In genomic region chr7:20172736-20173334, GRCh38 we compare ENCODE assay signal across 8 cellular contexts.
DNase-seq lines count a peak whose midpoint lies in the region; ATAC-seq and TF ChIP-seq lines count a peak whose summit lies in the region.

No MANE protein-coding gene starts in this region.

- peak; percentile 83 for TF ChIP-seq CTCF in VCaP (conservative IDR thresholded peaks at IDR 0.05)

- peak; percentile 60 for ATAC-seq in GM21515 (IDR thresholded peaks at IDR 0.05; ENCODE audit: unreplicated experiment)

- peak; percentile 42 for DNase-seq in DMS153 (lab: John Stamatoyannopoulos, UW)
- DNase-seq in NCI-H1417 (lab: John Stamatoyannopoulos, UW): peak; percentile 14 to 84 (median 71)
- peak; percentile 8 for DNase-seq in hepatic stellate cell (ENCODE audit: low spot score)
- peak; percentile 4 to 8 for DNase-seq in stimulated activated CD8-positive, alpha-beta memory T cell treated with anti-CD3 and anti-CD28 coated beads, Interleukin-2, amount 100 ng/mL, for 48 hours (ENCODE audit: low read depth in 2 of 2)
- DNase-seq in NCI-H524 treated with DMSO at 0.1 percent for 48 hours (lab: John Stamatoyannopoulos, UW): no peak
- DNase-seq in MV-4-11 (lab: John Stamatoyannopoulos, UW): no peak

- no peak overlapping the region for H3K27ac ChIP-seq in VCaP

Comparison
In these comparisons a context has a peak if more than half of its experiments do, and no peak if none do; other contexts are left out.
1. DNase-seq: peak in DMS153 (single experiment), NCI-H1417 (3 of 3), hepatic stellate cell (single experiment) and stimulated activated CD8-positive, alpha-beta memory T cell treated with anti-CD3 and anti-CD28 coated beads, Interleukin-2, amount 100 ng/mL, for 48 hours (2 of 2); none in NCI-H524 treated with DMSO at 0.1 percent for 48 hours (single experiment) and MV-4-11 (single experiment).